Comparison of ENCODE assay signal across 12 cellular contexts in the genomic region with DNA sequence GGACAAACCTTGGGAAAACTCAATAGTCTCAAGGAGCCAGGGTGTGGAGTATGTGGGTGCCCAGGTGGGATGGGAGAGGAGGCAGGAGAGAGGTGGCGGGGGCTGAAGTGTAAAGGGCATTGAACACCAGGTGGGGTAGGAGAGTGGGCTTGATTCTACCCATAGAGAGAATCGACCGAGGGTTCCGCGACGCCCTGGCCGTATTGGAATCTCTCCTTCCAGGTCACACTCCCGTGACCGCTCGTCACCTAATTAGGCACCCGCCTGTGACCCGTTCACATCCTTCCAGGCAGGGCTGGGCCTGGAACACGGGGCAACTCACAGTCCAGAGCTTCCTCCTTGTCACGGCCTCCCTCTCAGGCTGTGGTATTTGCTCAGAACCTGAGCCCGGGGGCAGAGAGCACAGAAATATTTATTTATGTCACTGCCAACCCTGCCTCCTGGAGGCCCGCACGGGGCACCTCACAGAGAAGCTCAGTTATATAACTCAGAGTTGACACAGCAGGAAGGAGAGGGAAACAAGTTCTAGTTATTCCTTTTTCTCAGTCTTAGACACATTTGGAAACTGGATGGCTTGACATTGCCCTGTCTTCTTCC. TPM values are rescaled to one million over a fixed set of nuclear protein-coding genes. Genes with fewer than 3 reads are reported as not detected.
DNase-seq lines count a peak whose midpoint lies in the region; ATAC-seq, FAIRE-seq and TF ChIP-seq lines count a peak whose summit lies in the region.
"Had no signal": no experiment of that assay in that cellular context is flagged by ENCODE, and none has a peak within 500 bp of the region (broad histone marks: within the 10 kb centered on the region; RNA-seq: fewer than 3 reads in every experiment).

No MANE protein-coding gene starts in this region.

- no peaks in the 10 kb centered on the region for H3K36me3 ChIP-seq in BLaER1
- H3K36me3 ChIP-seq in colonic mucosa = no peaks in the 10 kb centered on the region

- no peak for TF ChIP-seq POLR2A in H54 (IDR thresholded peaks at IDR 0.05; ENCODE audit: low read depth, low read length)

- H3K27me3 ChIP-seq in BLaER1 (no peaks in the 10 kb centered on the region), colonic mucosa (no peaks in the 10 kb centered on the region)

- H3K4me1 ChIP-seq in BLaER1 (peaks cover 33% of the 10 kb centered on the region), colonic mucosa (no peaks in the 10 kb centered on the region)

- intact Hi-C loops in colonic mucosa (cut with DNase I) = no loop called here

- H3K4me3 ChIP-seq in BLaER1 = no peak overlapping the region
- H3K4me3 ChIP-seq in colonic mucosa = no peak overlapping the region

- FAIRE-seq in H54 (lab: Jason Lieb, UNC) = no peak
- FAIRE-seq: endometrium had no signal

- H3K9ac ChIP-seq in BLaER1 = no peak overlapping the region
- H3K9ac ChIP-seq in colonic mucosa (ENCODE audit: low read depth in 2 of 2, low read length in 2 of 2) = peak overlapping the region in 1 of 2 donors; percentile 7

- H4K20me1 ChIP-seq in BLaER1 = no peaks in the 10 kb centered on the region

- H3K27ac ChIP-seq in BLaER1 = no peak overlapping the region
- H3K27ac ChIP-seq in colonic mucosa = peak overlapping the region; percentile 44

- TF ChIP-seq CTCF in colonic mucosa (IDR thresholded peaks at IDR 0.05) = no peak

- DNase-seq in HuH-7 (ENCODE audit: low spot score) = peak; percentile 66
- DNase-seq in colonic mucosa = peak; percentile 77
- DNase-seq in mucosa of gallbladder (ENCODE audit: low spot score) = peak; percentile 78
- no peak for DNase-seq in AG08395 (ENCODE audit: low spot score)
- DNase-seq in H54 (ENCODE audit: insufficient read length, low spot score) = no peak
- DNase-seq: activated gamma-delta T cell, COR-L47, NCI-H1417 treated with DMSO at 0.1 percent for 48 hours had no signal

- peak overlapping the region; percentile 32 for H3K4me2 ChIP-seq in BLaER1

- ATAC-seq in HG03139 (IDR thresholded peaks at IDR 0.05; ENCODE audit: unreplicated experiment) (no peak), GM19324 (IDR thresholded peaks at IDR 0.05; ENCODE audit: low FRiP score, unreplicated experiment) (no peak)

- H3K9me3 ChIP-seq in BLaER1 (no peaks in the 10 kb centered on the region), colonic mucosa (no peaks in the 10 kb centered on the region)

RNA-seq across cellular contexts. Expression of gene NCMAP, which starts 12.0 kb away (rescaled TPM):
- total RNA-seq in colonic mucosa (1 to 10 TPM in 1 of 2 donors, under 1 TPM in 1; 0.72 to 2.7 TPM), mucosa of gallbladder (27.2 TPM)

Comparison
In these comparisons a context has a peak if more than half of its experiments do, and no peak if none do; other contexts are left out.
1. DNase-seq: peak in HuH-7 (single experiment), colonic mucosa (single experiment) and mucosa of gallbladder (single experiment); none in AG08395 (single experiment) and H54 (single experiment).